ENCODE assay signal across 8 cellular contexts in the genomic region with DNA sequence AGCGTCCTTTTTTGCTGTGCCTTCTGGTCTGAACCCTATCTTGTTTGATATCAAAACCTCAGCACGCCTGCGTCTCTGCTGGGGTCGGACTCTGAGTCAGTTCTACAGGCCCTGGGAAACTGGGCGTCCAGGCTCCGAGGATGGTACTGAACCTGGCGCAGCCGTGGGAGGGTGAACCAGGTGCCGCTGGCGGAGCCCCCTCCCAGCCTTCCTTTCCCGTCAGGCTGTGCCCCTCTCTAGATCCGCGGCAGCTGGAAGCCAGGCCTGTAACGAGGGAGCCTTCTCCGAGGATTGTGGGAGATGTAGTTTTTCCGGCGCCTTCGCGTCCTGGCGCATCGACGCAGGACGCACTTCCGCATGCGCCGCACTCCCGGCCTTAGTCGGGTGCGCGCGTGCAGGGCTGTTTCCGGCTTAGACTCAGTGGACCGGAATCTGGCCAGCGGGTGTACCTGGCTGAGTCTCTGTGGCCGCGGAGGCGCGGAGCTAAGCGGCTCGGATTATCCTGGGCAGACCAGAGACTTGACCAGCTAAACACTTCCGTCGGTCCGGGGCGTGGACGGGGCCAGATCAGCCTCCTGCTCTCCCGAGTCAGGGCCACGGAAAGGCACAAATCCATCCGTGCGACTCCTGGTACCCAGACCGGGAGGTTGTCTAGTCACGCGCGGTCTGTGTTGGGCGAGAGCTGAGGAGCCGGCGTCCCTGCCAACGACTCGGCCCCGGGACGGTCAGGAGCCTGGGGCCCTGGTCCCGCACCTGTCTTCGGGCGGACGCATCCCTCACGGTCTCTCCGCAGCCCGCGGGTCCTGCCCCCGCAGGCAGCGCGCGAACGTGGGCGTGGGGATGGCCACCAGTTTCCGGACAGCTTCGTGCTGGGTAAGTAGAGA. TPM values are rescaled to one million over a fixed set of nuclear protein-coding genes. Genes with fewer than 3 reads are reported as not detected.
DNase-seq lines count a peak whose midpoint lies in the region; ATAC-seq and TF ChIP-seq lines count a peak whose summit lies in the region.

ZNF26 (plus strand) TSS at position 367 of the 884 bp plus-strand sequence; CDS start at position 841, 474 bp downstream.

- no peaks in the 10 kb centered on the region for H3K27me3 Mint-ChIP-seq in activated B cell treated with CpG ODN at 0.5 μM for 24 hours

- H3K27ac Mint-ChIP-seq in activated B cell treated with CpG ODN at 0.5 μM for 24 hours, result peak within 1 kb of the TSS; percentile 94

- peaks cover 9 to 39% (median 31%) of the 10 kb centered on the region in 8 donors for H3K9me3 ChIP-seq in spleen

- peaks cover 16% of the 10 kb centered on the region for H3K9me3 Mint-ChIP-seq in activated B cell treated with CpG ODN at 0.5 μM for 24 hours

- POLR2A ChIA-PET in activated B cell treated with CpG ODN at 0.5 μM for 24 hours (lab: Charles Lee), result interaction anchor here (0.6 to 2.6 kb wide), 14 partner anchors 30 to 195 kb away, joined by 3 to 27 read pairs (median 5); partner anchors contain the start of genes CHFR, ZNF10, ZNF268 and ZNF605

- in situ Hi-C loops in GM18951 (cut with MboI; ENCODE audit: low sequenced_read_pairs, unreplicated experiment), result no loop called here

- peak; percentile 89 for TF ChIP-seq POLR2A in GM18951 (IDR thresholded peaks at IDR 0.05; ENCODE audit: extremely low read depth, insufficient read depth, insufficient read length)
- TF ChIP-seq POLR2A in spleen (IDR thresholded peaks at IDR 0.05), result peak; percentile 21 to 69 (median 68)

- CTCF ChIA-PET in activated B cell treated with CpG ODN at 0.5 μM for 24 hours (lab: Charles Lee), result interaction anchor here (0.9 to 2.2 kb wide), 2 partner anchors 194 to 196 kb away, joined by 3 to 10 read pairs; partner anchors contain the start of gene ZNF268

- H3K27me3 ChIP-seq in spleen (replicated peaks in 1 of 7), result no peaks in the 10 kb centered on the region

- peaks cover 0 to 38% (median 15%) of the 10 kb centered on the region in 6 donors for H3K36me3 ChIP-seq in spleen

- TF ChIP-seq CTCF in activated B cell treated with CpG ODN at 0.5 μM for 24 hours (IDR thresholded peaks at IDR 0.05) (no peak), spleen (IDR thresholded peaks at IDR 0.05 in 8 of 11, conservative IDR thresholded peaks at IDR 0.05 in 3 of 11) (peak in 2 of 11 experiments; percentile 17 to 19)

- H3K27ac ChIP-seq in caudate nucleus (ENCODE audit: low read depth, low read length), result peak within 1 kb of the TSS; percentile 92
- peak within 1 kb of the TSS; percentile 78 to 91 (median 88) for H3K27ac ChIP-seq in spleen

- peaks cover 23% of the 10 kb centered on the region for H3K4me1 Mint-ChIP-seq in activated B cell treated with CpG ODN at 0.5 μM for 24 hours

- peak within 1 kb of the TSS; percentile 95 for H3K4me3 Mint-ChIP-seq in activated B cell treated with CpG ODN at 0.5 μM for 24 hours

- intact Hi-C loops in activated B cell treated with CpG ODN at 0.5 μM for 24 hours (cut with micrococcal nuclease), result loop anchor here (1.0 to 2.0 kb wide), 10 partner anchors 30 to 276 kb away; partner anchors contain the start of genes CHFR, PGAM5, ZNF10 and ZNF140
- intact Hi-C loops in spleen (cut with DNase I; ENCODE audit: low total_unique reads), result no loop called here

- DNase-seq in AG08395 (ENCODE audit: low spot score), result peak; percentile 97
- DNase-seq in NCI-H345 (lab: John Stamatoyannopoulos, UW), result peak; percentile 98
- DNase-seq in activated B cell treated with CpG ODN at 0.5 μM for 24 hours, result peak; percentile 80
- DNase-seq in caudate nucleus (lab: John Stamatoyannopoulos, UW), result peak; percentile 19 to 95 (median 89)
- peak; percentile 98 for DNase-seq in inferior parietal cortex (ENCODE audit: extremely low spot score)
- peak; percentile 97 for DNase-seq in spleen

- 0 to 1% (median 1%) methylated on average over 49 to 76 of the region's 76 CpGs for WGBS in spleen, 5 donors

- peak within 1 kb of the TSS; percentile 80 to 99 (median 97) for H3K4me3 ChIP-seq in spleen

- peak; percentile 97 for ATAC-seq in HG03196 (IDR thresholded peaks at IDR 0.05; ENCODE audit: unreplicated experiment)
- ATAC-seq in activated B cell treated with CpG ODN at 0.5 μM for 24 hours (ENCODE audit: low read depth), result peak; percentile 93

- H3K4me1 ChIP-seq in spleen, result peaks cover 9 to 29% (median 23%) of the 10 kb centered on the region in 6 donors

- peaks cover 38% of the 10 kb centered on the region for H3K36me3 Mint-ChIP-seq in activated B cell treated with CpG ODN at 0.5 μM for 24 hours (ENCODE audit: low read depth)

RNA-seq across cellular contexts. Expression of gene ZNF26, which starts in this region (rescaled TPM):
- 20.8 and 24.9 TPM in 2 replicates for total RNA-seq in activated B cell treated with CpG ODN at 0.5 μM for 24 hours
- total RNA-seq in spleen, result 10 to 100 TPM; 13.2 to 28.7 (median 20.6) TPM
- 1 to 10 TPM; 4.0 to 6.1 (median 5.6) TPM for polyA plus RNA-seq in spleen

Comparison
In these comparisons a context has a peak if more than half of its experiments do, and no peak if none do; other contexts are left out.
1. Peak in every context shown above with its lines: DNase-seq, ATAC-seq, H3K4me3 ChIP-seq and H3K27ac ChIP-seq.